ENCODE assay signal across 11 cellular contexts in the genomic region with DNA sequence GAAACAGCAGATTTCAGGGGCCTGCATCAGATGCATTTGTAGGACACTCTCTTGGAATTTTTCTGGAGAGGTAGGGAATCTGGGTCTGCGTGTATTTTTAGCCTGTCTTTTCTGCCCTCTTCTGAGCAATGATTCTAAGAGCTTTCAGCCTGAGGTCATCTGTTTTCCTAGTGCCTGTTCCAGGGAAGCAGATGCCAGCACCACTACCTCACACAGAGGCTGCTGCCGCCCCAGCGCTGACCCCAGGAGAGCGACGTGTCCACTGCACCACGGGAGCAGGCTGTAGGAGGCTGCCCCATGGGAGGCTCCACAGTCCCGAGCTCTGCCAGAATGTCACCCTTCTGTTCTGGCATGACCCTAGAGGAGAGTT.
A peak's percentile ranks its signal among the peaks of the same experiment; 100 is the strongest.
DNase-seq lines count a peak whose midpoint lies in the region; ATAC-seq and TF ChIP-seq lines count a peak whose summit lies in the region.
"Had no signal": no experiment of that assay in that cellular context is flagged by ENCODE, and none has a peak within 500 bp of the region (broad histone marks: within the 10 kb centered on the region; RNA-seq: fewer than 3 reads in every experiment).

No MANE protein-coding gene starts in this region.

- 23% methylated on average over 5 of the region's 7 CpGs for WGBS in mammary epithelial cell (ENCODE audit: low coverage, missing lambda C conversion rate)
- WGBS in thyroid gland, 2 donors, result 16 to 17% methylated on average over 6 to 7 of the region's 7 CpGs

- BruUV-seq in HCT116 (replicated peaks; lab: Mats Ljungman, UMichigan) (no TSS peak), mammary epithelial cell (replicated peaks; lab: Mats Ljungman, UMichigan) (no TSS peak)

- H3K27me3 Mint-ChIP-seq in T-cell, result peaks cover 6 to 8% of the 10 kb centered on the region in 2 donors

- in situ Hi-C loops in mammary epithelial cell (cut with MboI; ENCODE audit: low sequenced_read_pairs in 2 of 2), result no loop called here

- H3K4me2 ChIP-seq in HCT116 (ENCODE audit: low read length) (peak overlapping the region; percentile 26), mammary epithelial cell (ENCODE audit: insufficient read depth, low read depth, low read length) (no peak overlapping the region)

- no peaks in the 10 kb centered on the region for H3K4me1 Mint-ChIP-seq in T-cell
- H3K4me1 Mint-ChIP-seq: naive thymus-derived CD8-positive, alpha-beta T cell had no signal

- H3K9ac ChIP-seq in HCT116 (ENCODE audit: low read length), result no peak overlapping the region
- no peak overlapping the region for H3K9ac ChIP-seq in mammary epithelial cell (ENCODE audit: insufficient read depth, low read length)

- no peaks in the 10 kb centered on the region for H3K9me2 ChIP-seq in HCT116 (ENCODE audit: insufficient read depth)

- no peak overlapping the region for H2AFZ ChIP-seq in HCT116 (ENCODE audit: low read depth, low read length, poor library complexity, severe bottlenecking)
- peak overlapping the region; percentile 9 for H2AFZ ChIP-seq in mammary epithelial cell (ENCODE audit: low read depth, low read length)

- DNase-seq in HCT116 (ENCODE audit: low read depth, low spot score) (no peak), mammary epithelial cell (peak; percentile 33), kidney epithelial cell (ENCODE audit: low read depth) (peak; percentile 55), thyroid gland (peak; percentile 26 to 31), DMS114 treated with DMSO at 0.1 percent for 48 hours (lab: John Stamatoyannopoulos, UW; ENCODE audit: unreplicated experiment) (no peak), AML-193 (lab: John Stamatoyannopoulos, UW) (no peak), NCI-H1436 (lab: John Stamatoyannopoulos, UW) (no peak), T-cell (no peak)
- DNase-seq: naive thymus-derived CD8-positive, alpha-beta T cell; NCI-H2029 treated with DMSO at 0.1 percent for 48 hours had no signal

- H3K27ac ChIP-seq in HCT116 (ENCODE audit: low read depth, low read length) (no peak overlapping the region), mammary epithelial cell (ENCODE audit: insufficient read depth, low read depth, low read length) (no peak overlapping the region), thyroid gland (no peak overlapping the region)

- H3K9me3 Mint-ChIP-seq in T-cell, result no peaks in the 10 kb centered on the region
- H3K9me3 Mint-ChIP-seq: activated T-helper 1 cell treated with anti-CD3 and anti-CD28 coated beads, Interleukin-12 subunit alpha, Interleukin-12 subunit beta, Interleukin-2, Interleukin-4 antibody, amounts not matched to agents 30 ng/mL and 10 ng/mL and 1 ng/mL, durations not matched to agents 14 hours and 24 hours and 36 hours had no signal

- dilution Hi-C loops in mammary epithelial cell (cut with HindIII; ENCODE audit: low sequenced_read_pairs), result no loop called here

- H3K4me3 ChIP-seq in HCT116 (replicated peaks in 1 of 2; ENCODE audit: low read depth in 1 of 2, low read length in 2 of 2) (no peak overlapping the region), mammary epithelial cell (replicated peaks in 1 of 3; ENCODE audit: insufficient read depth in 1 of 3, low read depth in 2 of 3, low read length in 3 of 3) (no peak overlapping the region), kidney epithelial cell (ENCODE audit: low read depth, low read length) (no peak overlapping the region), thyroid gland (replicated peaks in 1 of 3) (no peak overlapping the region)

- H3K36me3 ChIP-seq in HCT116 (ENCODE audit: control insufficient read depth in 1 of 2, insufficient read depth in 2 of 2, low read length in 2 of 2) (no peaks in the 10 kb centered on the region), mammary epithelial cell (ENCODE audit: insufficient read depth, low read length) (no peaks in the 10 kb centered on the region), kidney epithelial cell (ENCODE audit: control insufficient read depth, insufficient read depth, low read length) (no peaks in the 10 kb centered on the region), thyroid gland (no peaks in the 10 kb centered on the region)

- ATAC-seq in HCT116 (peak; percentile 38; the same call in 1 of the 2 replicates), T-cell (replicated peaks in 1 of 4) (no peak)
- ATAC-seq: naive thymus-derived CD8-positive, alpha-beta T cell had no signal

- H3K27ac Mint-ChIP-seq in T-cell, result no peak overlapping the region
- H3K27ac Mint-ChIP-seq: activated T-helper 1 cell treated with anti-CD3 and anti-CD28 coated beads, Interleukin-12 subunit alpha, Interleukin-12 subunit beta, Interleukin-2, Interleukin-4 antibody, amounts not matched to agents 30 ng/mL and 10 ng/mL and 1 ng/mL, durations not matched to agents 14 hours and 24 hours and 36 hours; naive thymus-derived CD8-positive, alpha-beta T cell had no signal

- H3K4me1 ChIP-seq in HCT116 (ENCODE audit: control insufficient read depth in 1 of 2, insufficient read depth in 2 of 2, low read length in 2 of 2) (peaks cover 0 to 20% of the 10 kb centered on the region in 2 experiments; a peak in 2 of 4 replicates), mammary epithelial cell (ENCODE audit: insufficient read depth, low read length) (peaks cover 11% of the 10 kb centered on the region), thyroid gland (peaks cover 0 to 12% of the 10 kb centered on the region in 2 donors)

- no peak overlapping the region for H3K4me3 Mint-ChIP-seq in T-cell
- H3K4me3 Mint-ChIP-seq: activated T-helper 1 cell treated with anti-CD3 and anti-CD28 coated beads, Interleukin-12 subunit alpha, Interleukin-12 subunit beta, Interleukin-2, Interleukin-4 antibody, amounts not matched to agents 30 ng/mL and 10 ng/mL and 1 ng/mL, durations not matched to agents 14 hours and 24 hours and 36 hours; naive thymus-derived CD8-positive, alpha-beta T cell had no signal

- TF ChIP-seq CTCF in HCT116 (IDR thresholded peaks at IDR 0.05 in 2 of 3, conservative IDR thresholded peaks at IDR 0.05 in 1 of 3; ENCODE audit: borderline replicate concordance in 1 of 3, insufficient read depth in 1 of 3, low read depth in 2 of 3, low read length in 2 of 3) (no peak), mammary epithelial cell (conservative IDR thresholded peaks at IDR 0.05 in 1 of 2, IDR thresholded peaks at IDR 0.05 in 1 of 2; ENCODE audit: extremely low read depth in 1 of 2, insufficient read depth in 1 of 2, low read depth in 1 of 2, low read length in 2 of 2) (no peak), kidney epithelial cell (IDR thresholded peaks at IDR 0.05; ENCODE audit: insufficient read depth, low read length, poor library complexity, severe bottlenecking) (no peak), thyroid gland (IDR thresholded peaks at IDR 0.05) (no peak)

- TF ChIP-seq POLR2A in HCT116 (IDR thresholded peaks at IDR 0.05; ENCODE audit: borderline replicate concordance, extremely low read depth, insufficient read depth, insufficient read length) (no peak), thyroid gland (IDR thresholded peaks at IDR 0.05) (no peak)

- H3K9me3 ChIP-seq in HCT116 (ENCODE audit: control insufficient read depth in 1 of 2, insufficient read depth in 1 of 2, low read depth in 1 of 2, low read length in 2 of 2), result no peaks in the 10 kb centered on the region
- no peaks in the 10 kb centered on the region for H3K9me3 ChIP-seq in mammary epithelial cell (replicated peaks; ENCODE audit: insufficient read depth, low read length)
- H3K9me3 ChIP-seq in thyroid gland, result no peaks in the 10 kb centered on the region

- POLR2A ChIA-PET in HCT116 (lab: Charles Lee), result no interaction called here
- POLR2A ChIA-PET in T-cell (lab: Charles Lee), result no interaction called here

- H4K20me1 ChIP-seq in HCT116 (ENCODE audit: insufficient read depth), result no peaks in the 10 kb centered on the region
- H4K20me1 ChIP-seq in mammary epithelial cell (ENCODE audit: insufficient read depth, low read length), result no peaks in the 10 kb centered on the region

- no peaks in the 10 kb centered on the region for H3K36me3 Mint-ChIP-seq in T-cell
- H3K36me3 Mint-ChIP-seq: naive thymus-derived CD8-positive, alpha-beta T cell had no signal

- RAD21 ChIA-PET in HCT116 (lab: Charles Lee; ENCODE audit: low non-redundant PET in 1 of 2, low total read pairs in 2 of 2, uncharacterized antibody in 2 of 2, unreplicated experiment in 2 of 2), result no interaction called here

- intact Hi-C loops in HCT116 (cut with micrococcal nuclease) (no loop called here), mammary epithelial cell (cut with micrococcal nuclease) (no loop called here), thyroid gland (cut with DNase I) (no loop called here)

- CTCF ChIA-PET in HCT116 (lab: Charles Lee), result interaction anchor here (2.1 kb wide), 1 partner anchor 33 kb away, joined by 4 read pairs; no protein-coding TSS in a partner anchor
- CTCF ChIA-PET in mammary epithelial cell (lab: Charles Lee; ENCODE audit: low non-redundant PET), result interaction anchor here (0.5 to 0.7 kb wide), 3 partner anchors 15 to 847 kb away, joined by 3 read pairs; no protein-coding TSS in a partner anchor
- CTCF ChIA-PET in T-cell (lab: Charles Lee), result no interaction called here

- no peak for TF ChIP-seq RAD21 in HCT116 (IDR thresholded peaks at IDR 0.05; ENCODE audit: low read depth)

- no peaks in the 10 kb centered on the region for H3K27me3 ChIP-seq in HCT116 (ENCODE audit: insufficient read depth, low read length)
- no peaks in the 10 kb centered on the region for H3K27me3 ChIP-seq in mammary epithelial cell (ENCODE audit: insufficient read depth, low read length)
- no peaks in the 10 kb centered on the region for H3K27me3 ChIP-seq in kidney epithelial cell (ENCODE audit: control insufficient read depth, insufficient read depth, low read length)
- no peaks in the 10 kb centered on the region for H3K27me3 ChIP-seq in thyroid gland

- H3K79me2 ChIP-seq in HCT116 (ENCODE audit: insufficient read depth, low read length) (no peaks in the 10 kb centered on the region), mammary epithelial cell (ENCODE audit: insufficient read depth, low read length) (no peaks in the 10 kb centered on the region)

TF ChIP-seq in HCT116, 20 proteins besides CTCF, POLR2A, EP300 and RAD21 (continues in another document):
- no peak for TF ChIP-seq SRF (IDR thresholded peaks at IDR 0.05; ENCODE audit: low read depth)
- TF ChIP-seq, protein P1, sequence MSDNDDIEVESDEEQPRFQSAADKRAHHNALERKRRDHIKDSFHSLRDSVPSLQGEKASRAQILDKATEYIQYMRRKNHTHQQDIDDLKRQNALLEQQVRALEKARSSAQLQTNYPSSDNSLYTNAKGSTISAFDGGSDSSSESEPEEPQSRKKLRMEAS (IDR thresholded peaks at IDR 0.05), result no peak
- no peak for TF ChIP-seq JUND (IDR thresholded peaks at IDR 0.05)
- TF ChIP-seq SIN3A (IDR thresholded peaks at IDR 0.05; ENCODE audit: low read depth), result no peak
- no peak for TF ChIP-seq ZFX (IDR thresholded peaks at IDR 0.05)
- TF ChIP-seq POLR2AphosphoS5 (IDR thresholded peaks at IDR 0.05; ENCODE audit: low read depth, low read length), result no peak
- no peak for TF ChIP-seq SP1 (IDR thresholded peaks at IDR 0.05; ENCODE audit: low read depth)
- TF ChIP-seq CEBPB (IDR thresholded peaks at IDR 0.05; ENCODE audit: low read depth), result no peak
- TF ChIP-seq CBX3 (IDR thresholded peaks at IDR 0.05; ENCODE audit: low read depth), result no peak
- no peak for TF ChIP-seq EGR1 (IDR thresholded peaks at IDR 0.05; ENCODE audit: low read depth)

Comparison
In these comparisons a context has a peak if more than half of its experiments do, and no peak if none do; other contexts are left out.
1. DNase-seq: peak in mammary epithelial cell (single experiment), kidney epithelial cell (single experiment) and thyroid gland (2 of 2); none in HCT116 (single experiment), DMS114 treated with DMSO at 0.1 percent for 48 hours (single experiment), AML-193 (0 of 2), NCI-H1436 (single experiment) and T-cell (0 of 34).
2. CTCF ChIA-PET loops: an anchor here in HCT116 (2.1 kb wide) and mammary epithelial cell (0.5 to 0.7 kb wide); none called in T-cell.